1 cellular context compared by ENCODE assay signal in genomic region chr14:49633650-49634546, GRCh38.
A peak's percentile ranks its signal among the peaks of the same experiment; 100 is the strongest.
TF ChIP-seq lines count a peak whose summit lies in the region.

No MANE protein-coding gene starts in this region.

TF ChIP-seq in HepG2, 621 proteins besides CTCF, POLR2A, EP300 and RAD21 (continued from another document and continues in another):
- peak; percentile 73; the same call in 1 of the 2 replicates for TF ChIP-seq ZNF784 (CRISPR knock-in tag; IDR thresholded peaks at IDR 0.05; ENCODE audit: borderline replicate concordance)
- TF ChIP-seq SMAD9 (CRISPR knock-in tag; IDR thresholded peaks at IDR 0.05) = no peak
- TF ChIP-seq KLF11 (CRISPR knock-in tag; IDR thresholded peaks at IDR 0.05) = peak; percentile 84; the same call in 1 of the 2 replicates
- peak; percentile 37; the same call in 1 of the 2 replicates for TF ChIP-seq ZNF691 (CRISPR knock-in tag; IDR thresholded peaks at IDR 0.05; ENCODE audit: borderline replicate concordance, low read depth)
- TF ChIP-seq POLR2G (IDR thresholded peaks at IDR 0.05; ENCODE audit: low read depth, low read length) = peak; percentile 93
- 0 out of 2 replicates have a peak, but pooled peaks have one; percentile 50 for TF ChIP-seq MTF1 (CRISPR knock-in tag; IDR thresholded peaks at IDR 0.05)
- no peak for TF ChIP-seq SRSF9 (IDR thresholded peaks at IDR 0.05; ENCODE audit: borderline replicate concordance, insufficient read depth, low read depth, low read length, poor library complexity, severe bottlenecking)
- no peak for TF ChIP-seq MBD4 (IDR thresholded peaks at IDR 0.05; ENCODE audit: borderline replicate concordance, low read length)
- TF ChIP-seq U2AF2 (IDR thresholded peaks at IDR 0.05; ENCODE audit: low read depth, low read length) = no peak
- peak; percentile 82; the same call in 1 of the 2 replicates for TF ChIP-seq KMT2B (CRISPR knock-in tag; IDR thresholded peaks at IDR 0.05)
- peak; percentile 44 for TF ChIP-seq ZNF274 (CRISPR knock-in tag; IDR thresholded peaks at IDR 0.05)
- TF ChIP-seq ZNF816 (CRISPR knock-in tag; IDR thresholded peaks at IDR 0.05; ENCODE audit: borderline replicate concordance) = peak; percentile 57; the same call in 1 of the 2 replicates
- TF ChIP-seq GMEB1 (CRISPR knock-in tag; IDR thresholded peaks at IDR 0.05; ENCODE audit: borderline replicate concordance) = peak; percentile 75
- TF ChIP-seq KLF12 (CRISPR knock-in tag; IDR thresholded peaks at IDR 0.05; ENCODE audit: borderline replicate concordance) = no peak; the same call in 1 of the 2 replicates
- peak; percentile 95 for TF ChIP-seq ZNF574 (CRISPR knock-in tag; IDR thresholded peaks at IDR 0.05)
- TF ChIP-seq NFRKB (IDR thresholded peaks at IDR 0.05) = no peak
- TF ChIP-seq NFIB (CRISPR knock-in tag; IDR thresholded peaks at IDR 0.05; ENCODE audit: borderline replicate concordance) = no peak
- TF ChIP-seq ZNF629 (CRISPR knock-in tag; conservative IDR thresholded peaks at IDR 0.05) = no peak
- TF ChIP-seq FOXK1 (CRISPR knock-in tag; IDR thresholded peaks at IDR 0.05; ENCODE audit: borderline replicate concordance, low read depth) = no peak; the same call in 1 of the 2 replicates
- no peak for TF ChIP-seq HNRNPUL1 (IDR thresholded peaks at IDR 0.05; ENCODE audit: low read depth, low read length)
- no peak for TF ChIP-seq ZBTB8A (CRISPR knock-in tag; IDR thresholded peaks at IDR 0.05; ENCODE audit: borderline replicate concordance, low read depth)
- no peak for TF ChIP-seq ZNF280D (CRISPR knock-in tag; IDR thresholded peaks at IDR 0.05)
- peak; percentile 85 for TF ChIP-seq ZNF639 (CRISPR knock-in tag; conservative IDR thresholded peaks at IDR 0.05)
- TF ChIP-seq ASH2L (IDR thresholded peaks at IDR 0.05; ENCODE audit: insufficient read length, low read depth, low read length) = peak; percentile 95
- TF ChIP-seq ZMAT5 (CRISPR knock-in tag; IDR thresholded peaks at IDR 0.05; ENCODE audit: borderline replicate concordance, low read depth) = no peak
- no peak for TF ChIP-seq FOXP4 (CRISPR knock-in tag; IDR thresholded peaks at IDR 0.05)
- no peak for TF ChIP-seq ZNF513 (CRISPR knock-in tag; conservative IDR thresholded peaks at IDR 0.05)
- TF ChIP-seq SP2 (CRISPR knock-in tag; IDR thresholded peaks at IDR 0.05) = peak; percentile 44
- TF ChIP-seq ZNF235 (CRISPR knock-in tag; IDR thresholded peaks at IDR 0.05; ENCODE audit: borderline replicate concordance) = no peak
- no peak for TF ChIP-seq TRAFD1 (CRISPR knock-in tag; IDR thresholded peaks at IDR 0.05; ENCODE audit: borderline replicate concordance)
- peak; percentile 92; the same call in 1 of the 2 replicates for TF ChIP-seq HBP1 (CRISPR knock-in tag; IDR thresholded peaks at IDR 0.05; ENCODE audit: low read depth)
- peak; percentile 21; the same call in 1 of the 2 replicates for TF ChIP-seq TARDBP (CRISPR knock-in tag; IDR thresholded peaks at IDR 0.05)
- no peak; the same call in 1 of the 2 replicates for TF ChIP-seq EED (CRISPR knock-in tag; IDR thresholded peaks at IDR 0.05)
- TF ChIP-seq ZBTB21 (CRISPR knock-in tag; IDR thresholded peaks at IDR 0.05) = no peak
- TF ChIP-seq HDAC6 (IDR thresholded peaks at IDR 0.05; ENCODE audit: low read depth, low read length) = no peak
- no peak for TF ChIP-seq SP140L (CRISPR knock-in tag; IDR thresholded peaks at IDR 0.05; ENCODE audit: borderline replicate concordance)
- peak; percentile 22; the same call in 1 of the 2 replicates for TF ChIP-seq ZSCAN25 (CRISPR knock-in tag; IDR thresholded peaks at IDR 0.05)
- TF ChIP-seq ZNF550 (CRISPR knock-in tag; IDR thresholded peaks at IDR 0.05; ENCODE audit: borderline replicate concordance) = no peak
- TF ChIP-seq PLRG1 (conservative IDR thresholded peaks at IDR 0.05) = no peak
